10 cellular contexts compared by ENCODE assay signal in the genomic region with DNA sequence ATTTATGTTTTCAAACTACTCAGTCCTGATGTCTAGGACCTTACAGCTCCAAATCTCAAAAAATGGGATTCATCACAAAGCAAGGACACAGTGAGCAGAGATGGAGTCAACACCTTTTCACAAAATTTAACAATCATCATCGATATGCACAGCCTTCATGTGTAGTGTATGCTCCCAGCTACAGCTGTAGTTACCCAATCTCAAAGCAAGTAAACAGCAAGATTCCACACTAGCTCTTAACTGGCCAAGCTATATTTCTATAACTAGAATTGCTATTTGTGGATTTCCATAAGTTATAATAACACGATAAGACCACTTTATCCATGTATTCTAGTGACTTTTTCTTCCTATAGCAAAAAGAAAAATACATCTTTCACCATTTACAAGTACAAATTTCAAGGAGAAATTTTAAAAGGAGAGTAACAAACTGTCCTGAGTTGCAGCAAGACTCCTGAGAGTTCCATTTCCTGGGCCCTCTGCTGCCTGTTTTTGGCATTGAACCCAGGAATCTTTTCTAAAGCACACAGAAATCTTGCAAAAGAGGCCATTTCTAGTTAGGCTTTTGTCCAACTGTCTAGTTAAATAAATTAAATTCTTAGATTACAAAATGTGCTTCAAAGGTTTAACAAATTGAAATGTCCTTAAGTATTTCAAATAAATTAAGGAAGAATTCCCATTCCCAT.
DNase-seq lines count a peak whose midpoint lies in the region; ATAC-seq and TF ChIP-seq lines count a peak whose summit lies in the region.
"Had no signal": no experiment of that assay in that cellular context is flagged by ENCODE, and none has a peak within 500 bp of the region (broad histone marks: within the 10 kb centered on the region; RNA-seq: fewer than 3 reads in every experiment).

No MANE protein-coding gene starts in this region.

- H3K36me3 ChIP-seq in endodermal cell (ENCODE audit: control insufficient read depth, insufficient read depth, low read length), result no peaks in the 10 kb centered on the region
- H3K36me3 ChIP-seq: vagina had no signal

- no peak overlapping the region for H3K4me3 ChIP-seq in endodermal cell (ENCODE audit: low read length)
- H3K4me3 ChIP-seq: vagina had no signal

- no peak overlapping the region for H3K27ac ChIP-seq in endodermal cell (ENCODE audit: low read depth, low read length)
- H3K27ac ChIP-seq: vagina had no signal

- H3K27me3 ChIP-seq in endodermal cell (ENCODE audit: control insufficient read depth, insufficient read depth, low read length, poor library complexity, severe bottlenecking), result no peaks in the 10 kb centered on the region
- H3K27me3 ChIP-seq: vagina had no signal

- intact Hi-C loops in left cardiac atrium (cut with DNase I), result loop anchor here (5.0 to 10.0 kb wide), 3 partner anchors 154 to 616 kb away; no protein-coding TSS in a partner anchor

- ATAC-seq in left cardiac atrium, result no peak

- peak in 2 of 3 experiments; percentile 23 to 64 for DNase-seq in NCI-H1417 (lab: John Stamatoyannopoulos, UW)
- DNase-seq in NCI-H1417 treated with DMSO at 0.1 percent for 48 hours (lab: John Stamatoyannopoulos, UW), result no peak
- DNase-seq in NCI-H460 (ENCODE audit: extremely low read depth, low read depth), result peak; percentile 32
- DNase-seq in endodermal cell, result peak; percentile 65
- no peak for DNase-seq in osteocyte (ENCODE audit: extremely low spot score, unreplicated experiment)
- no peak for DNase-seq in left cardiac atrium
- no peak for DNase-seq in stimulated activated CD4-positive, alpha-beta T cell treated with anti-CD3 and anti-CD28 coated beads, Interleukin-4, amount 100 ng/mL, for 4 hours
- no peak for DNase-seq in activated gamma-delta T cell (lab: John Stamatoyannopoulos, UW)
- DNase-seq: activated CD8-positive, alpha-beta memory T cell treated with anti-CD3 and anti-CD28 coated beads, Interleukin-2, amount 50 U/mL, for 48 hours had no signal

- no peak overlapping the region for H3K9ac ChIP-seq in endodermal cell (ENCODE audit: extremely low read depth, low read length, poor library complexity, severe bottlenecking)

- H3K4me3 Mint-ChIP-seq in endodermal cell (no peak overlapping the region), osteocyte (ENCODE audit: unreplicated experiment) (no peak overlapping the region)

- H3K9me3 Mint-ChIP-seq in endodermal cell (no peaks in the 10 kb centered on the region), osteocyte (ENCODE audit: unreplicated experiment) (no peaks in the 10 kb centered on the region)

- no peaks in the 10 kb centered on the region for H3K9me3 ChIP-seq in endodermal cell (ENCODE audit: control insufficient read depth, low read length)
- H3K9me3 ChIP-seq: vagina had no signal

- peaks cover 3% of the 10 kb centered on the region for H3K27me3 Mint-ChIP-seq in endodermal cell (ENCODE audit: insufficient read depth)
- peaks cover 65% of the 10 kb centered on the region for H3K27me3 Mint-ChIP-seq in osteocyte (ENCODE audit: unreplicated experiment)

- H3K4me1 ChIP-seq in endodermal cell (ENCODE audit: control insufficient read depth, insufficient read depth, low read length), result no peaks in the 10 kb centered on the region
- H3K4me1 ChIP-seq: vagina had no signal

- H3K4me1 Mint-ChIP-seq in endodermal cell, result peaks cover 6% of the 10 kb centered on the region
- no peaks in the 10 kb centered on the region for H3K4me1 Mint-ChIP-seq in osteocyte (ENCODE audit: unreplicated experiment)

- H3K36me3 Mint-ChIP-seq in endodermal cell (ENCODE audit: low read depth), result no peaks in the 10 kb centered on the region
- H3K36me3 Mint-ChIP-seq in osteocyte (ENCODE audit: unreplicated experiment), result no peaks in the 10 kb centered on the region

- H3K27ac Mint-ChIP-seq in endodermal cell, result no peak overlapping the region
- H3K27ac Mint-ChIP-seq in osteocyte (ENCODE audit: unreplicated experiment), result no peak overlapping the region

- WGBS in endodermal cell (ENCODE audit: insufficient coverage in 1 of 2, insufficient read length in 1 of 2), 2 experiments, result 67 to 80% methylated on average over 1 to 2 of the region's 2 CpGs

- TF ChIP-seq CTCF in endodermal cell (conservative IDR thresholded peaks at IDR 0.05), result peak; percentile 70
- TF ChIP-seq CTCF in osteocyte (IDR thresholded peaks at IDR 0.05), result peak; percentile 36

Comparison
In these comparisons a context has a peak if more than half of its experiments do, and no peak if none do; other contexts are left out.
1. DNase-seq: peak in NCI-H1417 (2 of 3), NCI-H460 (single experiment) and endodermal cell (single experiment); none in NCI-H1417 treated with DMSO at 0.1 percent for 48 hours (single experiment), osteocyte (single experiment), left cardiac atrium (single experiment), stimulated activated CD4-positive, alpha-beta T cell treated with anti-CD3 and anti-CD28 coated beads, Interleukin-4, amount 100 ng/mL, for 4 hours (0 of 2) and activated gamma-delta T cell (single experiment).